ENCODE assay signal across 1 cellular context in genomic region chr15:89196994-89197393, GRCh38.
TF ChIP-seq lines count a peak whose summit lies in the region.

No MANE protein-coding gene starts in this region.

TF ChIP-seq in HEK293, 187 proteins besides CTCF, POLR2A, EP300 and RAD21 (continued from another document):
- TF ChIP-seq SCRT2 (tag by site-specific recombination; IDR thresholded peaks at IDR 0.05) (peak; percentile 97), PRDM10 (tag by site-specific recombination; IDR thresholded peaks at IDR 0.05) (0 out of 2 replicates have a peak, but pooled peaks have one; percentile 31), ZNF223 (tag by site-specific recombination; IDR thresholded peaks at IDR 0.05) (no peak), BCL6B (tag by site-specific recombination; IDR thresholded peaks at IDR 0.05) (no peak), SP3 (tag by site-specific recombination; IDR thresholded peaks at IDR 0.05) (0 out of 2 replicates have a peak, but pooled peaks have one; percentile 11), WT1 (tag by site-specific recombination; IDR thresholded peaks at IDR 0.05) (no peak), ZBTB26 (tag by site-specific recombination; optimal IDR thresholded peaks at IDR 0.05) (no peak), ZNF140 (tag by site-specific recombination; IDR thresholded peaks at IDR 0.05) (no peak), ZNF670 (tag by site-specific recombination; IDR thresholded peaks at IDR 0.05; ENCODE audit: low read depth) (no peak), GLI4 (tag by site-specific recombination; IDR thresholded peaks at IDR 0.05) (no peak), ZSCAN4 (tag by site-specific recombination; IDR thresholded peaks at IDR 0.05) (no peak), ZNF10 (tag by site-specific recombination; IDR thresholded peaks at IDR 0.05) (no peak), ZNF23 (tag by site-specific recombination; IDR thresholded peaks at IDR 0.05; ENCODE audit: borderline replicate concordance) (no peak), ZNF830 (tag by site-specific recombination; IDR thresholded peaks at IDR 0.05; ENCODE audit: low read depth) (no peak), ZNF580 (tag by site-specific recombination; IDR thresholded peaks at IDR 0.05) (no peak), ZNF362 (tag by site-specific recombination; IDR thresholded peaks at IDR 0.05) (no peak), ZNF174 (tag by site-specific recombination; IDR thresholded peaks at IDR 0.05) (no peak), ZBTB10 (tag by site-specific recombination; IDR thresholded peaks at IDR 0.05) (no peak), ZNF169 (tag by site-specific recombination; IDR thresholded peaks at IDR 0.05) (no peak), ZNF423 (tag by site-specific recombination; IDR thresholded peaks at IDR 0.05) (no peak), REPIN1 (tag by site-specific recombination; IDR thresholded peaks at IDR 0.05; ENCODE audit: low read depth) (no peak), ZEB2 (tag by site-specific recombination; IDR thresholded peaks at IDR 0.05) (0 out of 2 replicates have a peak, but pooled peaks have one; percentile 45), ZNF311 (tag by site-specific recombination; IDR thresholded peaks at IDR 0.05; ENCODE audit: borderline replicate concordance) (no peak), OSR2 (tag by site-specific recombination; IDR thresholded peaks at IDR 0.05) (no peak), SP2 (tag by site-specific recombination; IDR thresholded peaks at IDR 0.05) (no peak), GLIS2 (tag by site-specific recombination; IDR thresholded peaks at IDR 0.05) (no peak), IKZF3 (tag by site-specific recombination; IDR thresholded peaks at IDR 0.05) (no peak), ZNF350 (tag by site-specific recombination; IDR thresholded peaks at IDR 0.05) (no peak), ZNF146 (tag by site-specific recombination; IDR thresholded peaks at IDR 0.05) (no peak), MZF1 (tag by site-specific recombination; IDR thresholded peaks at IDR 0.05; ENCODE audit: borderline replicate concordance) (no peak), ZNF76 (tag by site-specific recombination; IDR thresholded peaks at IDR 0.05; ENCODE audit: borderline replicate concordance, low read depth) (no peak), ZNF18 (tag by site-specific recombination; IDR thresholded peaks at IDR 0.05) (no peak), ZNF707 (tag by site-specific recombination; IDR thresholded peaks at IDR 0.05) (no peak), KLF7 (tag by site-specific recombination; IDR thresholded peaks at IDR 0.05; ENCODE audit: borderline replicate concordance) (no peak), ZBTB8A (tag by site-specific recombination; IDR thresholded peaks at IDR 0.05) (no peak), SP7 (tag by site-specific recombination; IDR thresholded peaks at IDR 0.05) (peak; percentile 63), ZBTB44 (tag by site-specific recombination; IDR thresholded peaks at IDR 0.05) (no peak), SALL2 (tag by site-specific recombination; IDR thresholded peaks at IDR 0.05; ENCODE audit: borderline replicate concordance) (no peak), ZNF624 (tag by site-specific recombination; IDR thresholded peaks at IDR 0.05) (no peak), ZNF274 (IDR thresholded peaks at IDR 0.05; ENCODE audit: low read length) (no peak), ZNF274 (tag by site-specific recombination; IDR thresholded peaks at IDR 0.05; ENCODE audit: borderline replicate concordance) (no peak), ZNF521 (tag by site-specific recombination; IDR thresholded peaks at IDR 0.05) (no peak), ZNF514 (tag by site-specific recombination; IDR thresholded peaks at IDR 0.05) (no peak), TRIM28 (IDR thresholded peaks at IDR 0.05; ENCODE audit: borderline replicate concordance, low read length) (no peak), RBAK (tag by site-specific recombination; IDR thresholded peaks at IDR 0.05) (no peak), ZNF133 (tag by site-specific recombination; IDR thresholded peaks at IDR 0.05) (no peak), ZIC2 (tag by site-specific recombination; IDR thresholded peaks at IDR 0.05) (no peak), ZNF513 (tag by site-specific recombination; IDR thresholded peaks at IDR 0.05) (no peak), YY2 (tag by site-specific recombination; IDR thresholded peaks at IDR 0.05) (no peak), ZNF701 (tag by site-specific recombination; IDR thresholded peaks at IDR 0.05) (no peak), ZNF747 (tag by site-specific recombination; IDR thresholded peaks at IDR 0.05) (no peak), ZNF292 (tag by site-specific recombination; IDR thresholded peaks at IDR 0.05; ENCODE audit: borderline replicate concordance, low read depth) (no peak), ZNF654 (tag by site-specific recombination; IDR thresholded peaks at IDR 0.05; ENCODE audit: low read depth) (no peak), ZNF558 (tag by site-specific recombination; IDR thresholded peaks at IDR 0.05) (no peak), ZNF211 (tag by site-specific recombination; IDR thresholded peaks at IDR 0.05; ENCODE audit: low read depth) (no peak)
